In genomic region chr20:46709055-46709458, GRCh38 we compare ENCODE assay signal across 10 cellular contexts. TPM values are rescaled to one million over a fixed set of nuclear protein-coding genes. Genes with fewer than 3 reads are reported as not detected.
DNase-seq lines count a peak whose midpoint lies in the region; ATAC-seq and TF ChIP-seq lines count a peak whose summit lies in the region.
"Had no signal": no experiment of that assay in that cellular context is flagged by ENCODE, and none has a peak within 500 bp of the region (broad histone marks: within the 10 kb centered on the region; RNA-seq: fewer than 3 reads in every experiment).

No MANE protein-coding gene starts in this region.

- H3K9me3 ChIP-seq in mucosa of descending colon (no peaks in the 10 kb centered on the region), HAP-1 (no peaks in the 10 kb centered on the region)

- peak overlapping the region; percentile 9 for H3K4me3 Mint-ChIP-seq in activated CD4-positive, alpha-beta memory T cell treated with anti-CD3 and anti-CD28 coated beads for 36 hours
- H3K4me3 Mint-ChIP-seq in activated CD4-positive, alpha-beta memory T cell treated with anti-CD3 and anti-CD28 coated beads, Interleukin-2, amount 10 ng/mL, durations not matched to agents 7 days and 5 days, result no peak overlapping the region
- H3K4me3 Mint-ChIP-seq in dendritic cell treated with granulocyte-macrophage colony-stimulating factor and Interleukin-4, amounts not matched to agents 40 ng/mL and 50 ng/mL, for 4 days, result peak overlapping the region; percentile 71
- peak overlapping the region; percentile 91 for H3K4me3 Mint-ChIP-seq in type B pancreatic cell

- in situ Hi-C loops in HAP-1 (cut with MboI; ENCODE audit: low sequenced_read_pairs), result no loop called here

- CTCF ChIA-PET in activated CD4-positive, alpha-beta memory T cell treated with anti-CD3 and anti-CD28 coated beads for 36 hours (lab: Charles Lee), result no interaction called here
- CTCF ChIA-PET in activated CD4-positive, alpha-beta memory T cell treated with anti-CD3 and anti-CD28 coated beads, Interleukin-2, amount 10 ng/mL, durations not matched to agents 7 days and 5 days (lab: Charles Lee), result no interaction called here

- H3K27me3 ChIP-seq in HAP-1 (ENCODE audit: low read depth), result no peaks in the 10 kb centered on the region

- H3K27me3 Mint-ChIP-seq in activated CD4-positive, alpha-beta memory T cell treated with anti-CD3 and anti-CD28 coated beads for 36 hours, result peaks cover 56% of the 10 kb centered on the region
- H3K27me3 Mint-ChIP-seq in activated CD4-positive, alpha-beta memory T cell treated with anti-CD3 and anti-CD28 coated beads, Interleukin-2, amount 10 ng/mL, durations not matched to agents 7 days and 5 days, result peaks cover 62% of the 10 kb centered on the region
- H3K27me3 Mint-ChIP-seq in dendritic cell treated with granulocyte-macrophage colony-stimulating factor and Interleukin-4, amounts not matched to agents 40 ng/mL and 50 ng/mL, for 4 days, result peaks cover 27% of the 10 kb centered on the region
- peaks cover 4% of the 10 kb centered on the region for H3K27me3 Mint-ChIP-seq in type B pancreatic cell

- POLR2A ChIA-PET in activated CD4-positive, alpha-beta memory T cell treated with anti-CD3 and anti-CD28 coated beads for 36 hours (lab: Charles Lee), result no interaction called here
- POLR2A ChIA-PET in activated CD4-positive, alpha-beta memory T cell treated with anti-CD3 and anti-CD28 coated beads, Interleukin-2, amount 10 ng/mL, durations not matched to agents 7 days and 5 days (lab: Charles Lee), result no interaction called here

- H3K4me1 Mint-ChIP-seq in activated CD4-positive, alpha-beta memory T cell treated with anti-CD3 and anti-CD28 coated beads for 36 hours (ENCODE audit: low read depth), result peaks cover 10% of the 10 kb centered on the region
- H3K4me1 Mint-ChIP-seq in activated CD4-positive, alpha-beta memory T cell treated with anti-CD3 and anti-CD28 coated beads, Interleukin-2, amount 10 ng/mL, durations not matched to agents 7 days and 5 days, result peaks cover 2% of the 10 kb centered on the region
- peaks cover 14% of the 10 kb centered on the region for H3K4me1 Mint-ChIP-seq in dendritic cell treated with granulocyte-macrophage colony-stimulating factor and Interleukin-4, amounts not matched to agents 40 ng/mL and 50 ng/mL, for 4 days (ENCODE audit: low read depth)
- H3K4me1 Mint-ChIP-seq in type B pancreatic cell (ENCODE audit: unreplicated experiment), result peaks cover 37% of the 10 kb centered on the region

- H3K4me3 ChIP-seq in mucosa of descending colon (peak overlapping the region; percentile 39), HAP-1 (no peak overlapping the region)

- peaks cover 7% of the 10 kb centered on the region for H3K9me3 Mint-ChIP-seq in activated CD4-positive, alpha-beta memory T cell treated with anti-CD3 and anti-CD28 coated beads for 36 hours
- H3K9me3 Mint-ChIP-seq in activated CD4-positive, alpha-beta memory T cell treated with anti-CD3 and anti-CD28 coated beads, Interleukin-2, amount 10 ng/mL, durations not matched to agents 7 days and 5 days, result no peaks in the 10 kb centered on the region
- no peaks in the 10 kb centered on the region for H3K9me3 Mint-ChIP-seq in dendritic cell treated with granulocyte-macrophage colony-stimulating factor and Interleukin-4, amounts not matched to agents 40 ng/mL and 50 ng/mL, for 4 days
- no peaks in the 10 kb centered on the region for H3K9me3 Mint-ChIP-seq in type B pancreatic cell

- no peaks in the 10 kb centered on the region for H3K36me3 Mint-ChIP-seq in activated CD4-positive, alpha-beta memory T cell treated with anti-CD3 and anti-CD28 coated beads for 36 hours
- H3K36me3 Mint-ChIP-seq in activated CD4-positive, alpha-beta memory T cell treated with anti-CD3 and anti-CD28 coated beads, Interleukin-2, amount 10 ng/mL, durations not matched to agents 7 days and 5 days (ENCODE audit: low read depth), result no peaks in the 10 kb centered on the region
- H3K36me3 Mint-ChIP-seq in dendritic cell treated with granulocyte-macrophage colony-stimulating factor and Interleukin-4, amounts not matched to agents 40 ng/mL and 50 ng/mL, for 4 days (ENCODE audit: low read depth), result no peaks in the 10 kb centered on the region
- no peaks in the 10 kb centered on the region for H3K36me3 Mint-ChIP-seq in type B pancreatic cell

- H3K36me3 ChIP-seq in mucosa of descending colon (ENCODE audit: low read depth) (no peaks in the 10 kb centered on the region), HAP-1 (replicated peaks) (no peaks in the 10 kb centered on the region)

- intact Hi-C loops in activated CD4-positive, alpha-beta memory T cell treated with anti-CD3 and anti-CD28 coated beads for 36 hours (cut with micrococcal nuclease), result no loop called here
- intact Hi-C loops in dendritic cell treated with granulocyte-macrophage colony-stimulating factor and Interleukin-4, amounts not matched to agents 40 ng/mL and 50 ng/mL, for 4 days (cut with micrococcal nuclease), result no loop called here
- intact Hi-C loops in mucosa of descending colon (cut with DNase I, micrococcal nuclease), result no loop called here

- H3K27ac Mint-ChIP-seq in activated CD4-positive, alpha-beta memory T cell treated with anti-CD3 and anti-CD28 coated beads for 36 hours, result no peak overlapping the region
- H3K27ac Mint-ChIP-seq in activated CD4-positive, alpha-beta memory T cell treated with anti-CD3 and anti-CD28 coated beads, Interleukin-2, amount 10 ng/mL, durations not matched to agents 7 days and 5 days, result no peak overlapping the region
- H3K27ac Mint-ChIP-seq in dendritic cell treated with granulocyte-macrophage colony-stimulating factor and Interleukin-4, amounts not matched to agents 40 ng/mL and 50 ng/mL, for 4 days, result peak overlapping the region; percentile 31
- H3K27ac Mint-ChIP-seq in type B pancreatic cell, result peak overlapping the region; percentile 96

- peak; percentile 79 for ATAC-seq in mucosa of descending colon
- ATAC-seq in GM18502 (IDR thresholded peaks at IDR 0.05; ENCODE audit: poor library complexity, unreplicated experiment), result no peak

- DNase-seq in activated CD4-positive, alpha-beta memory T cell treated with anti-CD3 and anti-CD28 coated beads for 36 hours, result no peak
- DNase-seq in activated CD4-positive, alpha-beta memory T cell treated with anti-CD3 and anti-CD28 coated beads, Interleukin-2, amount 10 ng/mL, durations not matched to agents 7 days and 5 days, result no peak
- DNase-seq in mucosa of descending colon (peak in 1 of 3 donors; percentile 70), type B pancreatic cell (ENCODE audit: extremely low spot score, unreplicated experiment) (no peak), NCI-H2081 treated with DMSO at 0.1 percent for 48 hours (lab: John Stamatoyannopoulos, UW) (no peak), HAP-1 (ENCODE audit: low spot score in 2 of 2) (no peak)
- DNase-seq: activated CD8-positive, alpha-beta memory T cell treated with anti-CD3 and anti-CD28 coated beads for 24 hours had no signal

- TF ChIP-seq CTCF in mucosa of descending colon (IDR thresholded peaks at IDR 0.05), result no peak
- TF ChIP-seq CTCF in type B pancreatic cell (conservative IDR thresholded peaks at IDR 0.05), result no peak

- H3K4me1 ChIP-seq in mucosa of descending colon (ENCODE audit: low read depth), result peaks cover 18% of the 10 kb centered on the region
- H3K4me1 ChIP-seq in HAP-1, result no peaks in the 10 kb centered on the region; the same call in 1 of the 2 replicates

RNA-seq across cellular contexts. Expression of gene SLC2A10, which starts 0.4 kb away (rescaled TPM):
- total RNA-seq in activated CD4-positive, alpha-beta memory T cell treated with anti-CD3 and anti-CD28 coated beads for 36 hours, result not detected
- not detected for total RNA-seq in activated CD4-positive, alpha-beta memory T cell treated with anti-CD3 and anti-CD28 coated beads, Interleukin-2, amount 10 ng/mL, durations not matched to agents 7 days and 5 days
- total RNA-seq in mucosa of descending colon (10 to 100 TPM; 13.4 to 37.5 (median 26.3) TPM), type B pancreatic cell (ENCODE audit: low replicate concordance) (12.3 and 15.8 TPM in 2 replicates)

RNA-seq across cellular contexts. Expression of gene TP53RK, which starts 19.8 kb away (rescaled TPM):
- total RNA-seq in activated CD4-positive, alpha-beta memory T cell treated with anti-CD3 and anti-CD28 coated beads for 36 hours, result 10 to 100 TPM; 12.1 to 12.3 TPM
- 10 to 100 TPM; 18.3 to 18.8 TPM for total RNA-seq in activated CD4-positive, alpha-beta memory T cell treated with anti-CD3 and anti-CD28 coated beads, Interleukin-2, amount 10 ng/mL, durations not matched to agents 7 days and 5 days
- total RNA-seq in mucosa of descending colon, result 10 to 100 TPM in 1 of 3 donors, 1 to 10 TPM in 2; 7.8 to 10.4 (median 8.2) TPM
- total RNA-seq in type B pancreatic cell (ENCODE audit: low replicate concordance), result 11.4 and 13.6 TPM in 2 replicates

RNA-seq across cellular contexts. Expression of gene SLC13A3, which starts 57.8 kb away (rescaled TPM):
- total RNA-seq in activated CD4-positive, alpha-beta memory T cell treated with anti-CD3 and anti-CD28 coated beads for 36 hours, result under 1 TPM in 1 of 2 experiments, not detected in 1; 0.10 TPM
- total RNA-seq in activated CD4-positive, alpha-beta memory T cell treated with anti-CD3 and anti-CD28 coated beads, Interleukin-2, amount 10 ng/mL, durations not matched to agents 7 days and 5 days, result not detected
- total RNA-seq in mucosa of descending colon, result under 1 TPM in 2 of 3 donors, not detected in 1; 0.27 to 0.54 TPM
- total RNA-seq in type B pancreatic cell (ENCODE audit: low replicate concordance), result 3.2 and 7.9 TPM in 2 replicates
- total RNA-seq: M059J had no signal

Comparison
In these comparisons a context has a peak if more than half of its experiments do, and no peak if none do; other contexts are left out.
1. H3K27ac Mint-ChIP-seq: peak in dendritic cell treated with granulocyte-macrophage colony-stimulating factor and Interleukin-4, amounts not matched to agents 40 ng/mL and 50 ng/mL, for 4 days (single experiment) and type B pancreatic cell (single experiment); none in activated CD4-positive, alpha-beta memory T cell treated with anti-CD3 and anti-CD28 coated beads for 36 hours (single experiment) and activated CD4-positive, alpha-beta memory T cell treated with anti-CD3 and anti-CD28 coated beads, Interleukin-2, amount 10 ng/mL, durations not matched to agents 7 days and 5 days (single experiment).
2. RNA of gene SLC2A10, which starts 0.4 kb away (total RNA-seq): 13.4 to 37.5 TPM in mucosa of descending colon and 12.3 to 15.8 TPM in type B pancreatic cell; not detected in activated CD4-positive, alpha-beta memory T cell treated with anti-CD3 and anti-CD28 coated beads, Interleukin-2, amount 10 ng/mL, durations not matched to agents 7 days and 5 days and not detected in activated CD4-positive, alpha-beta memory T cell treated with anti-CD3 and anti-CD28 coated beads for 36 hours; every median in the first group is over 10 times any median in the second.